ENCODE assay signal across 1 cellular context in the genomic region with DNA sequence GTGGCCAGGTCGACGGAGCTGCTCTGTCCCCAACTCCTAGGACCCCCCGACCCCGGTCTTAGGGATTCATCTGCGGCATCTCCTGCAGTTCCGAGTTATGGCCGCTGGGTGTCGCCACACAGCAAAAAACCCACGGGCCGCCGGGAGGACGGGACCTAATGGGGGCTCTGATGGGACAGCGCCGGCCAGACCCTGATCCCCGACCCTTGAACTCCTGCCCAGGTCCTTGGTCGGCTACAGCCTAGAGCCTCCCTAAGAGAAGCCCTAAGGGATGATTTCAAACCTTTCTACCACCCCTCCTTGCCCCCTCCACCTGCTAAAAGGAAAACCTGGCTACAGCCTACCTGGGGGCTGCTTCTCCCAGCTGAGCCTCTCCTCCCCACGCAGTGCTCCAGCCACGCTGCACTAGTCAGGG.
TF ChIP-seq lines count a peak whose summit lies in the region.

No MANE protein-coding gene starts in this region.

TF ChIP-seq in HepG2, 621 proteins besides CTCF, POLR2A, EP300 and RAD21 (continues in another document):
- TF ChIP-seq KDM2A (CRISPR knock-in tag; IDR thresholded peaks at IDR 0.05; ENCODE audit: borderline replicate concordance, low read depth) (peak; percentile 67), SALL1 (CRISPR knock-in tag; IDR thresholded peaks at IDR 0.05) (no peak; the same call in 1 of the 2 replicates), MIER2 (CRISPR knock-in tag; IDR thresholded peaks at IDR 0.05) (no peak), ZNF263 (CRISPR knock-in tag; IDR thresholded peaks at IDR 0.05) (peak; percentile 70), JUNB (CRISPR knock-in tag; IDR thresholded peaks at IDR 0.05; ENCODE audit: borderline replicate concordance) (no peak), NCOA5 (CRISPR knock-in tag; IDR thresholded peaks at IDR 0.05) (no peak), RBAK (CRISPR knock-in tag; IDR thresholded peaks at IDR 0.05) (no peak), PRPF4 (IDR thresholded peaks at IDR 0.05; ENCODE audit: low read depth, low read length, poor library complexity, severe bottlenecking) (no peak), PHF21A (CRISPR knock-in tag; IDR thresholded peaks at IDR 0.05) (0 out of 2 replicates have a peak, but pooled peaks have one; percentile 53), ZNF652 (CRISPR knock-in tag; IDR thresholded peaks at IDR 0.05; ENCODE audit: borderline replicate concordance, low read depth) (no peak), STAG1 (CRISPR knock-in tag; IDR thresholded peaks at IDR 0.05) (peak; percentile 91), IRF9 (CRISPR knock-in tag; IDR thresholded peaks at IDR 0.05; ENCODE audit: borderline replicate concordance) (no peak), ZNF232 (CRISPR knock-in tag; IDR thresholded peaks at IDR 0.05; ENCODE audit: borderline replicate concordance) (no peak), KDM5A (IDR thresholded peaks at IDR 0.05; ENCODE audit: borderline replicate concordance, low read length) (no peak), SMAD3 (CRISPR knock-in tag; IDR thresholded peaks at IDR 0.05) (no peak), ZNF414 (CRISPR knock-in tag; IDR thresholded peaks at IDR 0.05) (no peak), PITX1 (CRISPR knock-in tag; IDR thresholded peaks at IDR 0.05) (0 out of 2 replicates have a peak, but pooled peaks have one; percentile 30), ATM (IDR thresholded peaks at IDR 0.05; ENCODE audit: borderline replicate concordance) (no peak), HNF4A (CRISPR knock-in tag; IDR thresholded peaks at IDR 0.05) (0 out of 2 replicates have a peak, but pooled peaks have one; percentile 12), HMG20B (CRISPR knock-in tag; conservative IDR thresholded peaks at IDR 0.05) (no peak), ZNF3 (CRISPR knock-in tag; IDR thresholded peaks at IDR 0.05) (no peak), TAF15 (IDR thresholded peaks at IDR 0.05; ENCODE audit: low read depth, low read length, poor library complexity, severe bottlenecking) (no peak), MAZ (IDR thresholded peaks at IDR 0.05; ENCODE audit: borderline replicate concordance, low read depth, low read length) (no peak), MAZ (CRISPR knock-in tag; IDR thresholded peaks at IDR 0.05; ENCODE audit: low read depth) (0 out of 2 replicates have a peak, but pooled peaks have one; percentile 20), ZNF224 (CRISPR knock-in tag; IDR thresholded peaks at IDR 0.05) (peak; percentile 77; the same call in 1 of the 2 replicates), ATF5 (CRISPR knock-in tag; IDR thresholded peaks at IDR 0.05; ENCODE audit: low read depth) (no peak), ZNF781 (CRISPR knock-in tag; IDR thresholded peaks at IDR 0.05; ENCODE audit: borderline replicate concordance, not compliant biosample characterization) (no peak), ZNF350 (CRISPR knock-in tag; IDR thresholded peaks at IDR 0.05; ENCODE audit: borderline replicate concordance, low read depth) (no peak; the same call in 1 of the 2 replicates), SMC3 (IDR thresholded peaks at IDR 0.05; ENCODE audit: low read length) (peak; percentile 49), ZFP91 (CRISPR knock-in tag; IDR thresholded peaks at IDR 0.05; ENCODE audit: borderline replicate concordance) (peak; percentile 47; the same call in 1 of the 2 replicates)
- TF ChIP-seq, protein P1, sequence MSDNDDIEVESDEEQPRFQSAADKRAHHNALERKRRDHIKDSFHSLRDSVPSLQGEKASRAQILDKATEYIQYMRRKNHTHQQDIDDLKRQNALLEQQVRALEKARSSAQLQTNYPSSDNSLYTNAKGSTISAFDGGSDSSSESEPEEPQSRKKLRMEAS (IDR thresholded peaks at IDR 0.05) = no peak; the same call in 1 of the 2 replicates
- TF ChIP-seq, protein P2, sequence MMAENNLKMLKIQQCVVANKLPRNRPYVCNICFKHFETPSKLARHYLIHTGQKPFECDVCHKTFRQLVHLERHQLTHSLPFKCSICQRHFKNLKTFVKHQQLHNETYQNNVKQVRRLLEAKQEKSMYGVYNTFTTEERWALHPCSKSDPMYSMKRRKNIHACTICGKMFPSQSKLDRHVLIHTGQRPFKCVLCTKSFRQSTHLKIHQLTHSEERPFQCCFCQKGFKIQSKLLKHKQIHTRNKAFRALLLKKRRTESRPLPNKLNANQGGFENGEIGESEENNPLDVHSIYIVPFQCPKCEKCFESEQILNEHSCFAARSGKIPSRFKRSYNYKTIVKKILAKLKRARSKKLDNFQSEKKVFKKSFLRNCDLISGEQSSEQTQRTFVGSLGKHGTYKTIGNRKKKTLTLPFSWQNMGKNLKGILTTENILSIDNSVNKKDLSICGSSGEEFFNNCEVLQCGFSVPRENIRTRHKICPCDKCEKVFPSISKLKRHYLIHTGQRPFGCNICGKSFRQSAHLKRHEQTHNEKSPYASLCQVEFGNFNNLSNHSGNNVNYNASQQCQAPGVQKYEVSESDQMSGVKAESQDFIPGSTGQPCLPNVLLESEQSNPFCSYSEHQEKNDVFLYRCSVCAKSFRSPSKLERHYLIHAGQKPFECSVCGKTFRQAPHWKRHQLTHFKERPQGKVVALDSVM (CRISPR knock-in tag; IDR thresholded peaks at IDR 0.05) = no peak
- TF ChIP-seq, protein P3, sequence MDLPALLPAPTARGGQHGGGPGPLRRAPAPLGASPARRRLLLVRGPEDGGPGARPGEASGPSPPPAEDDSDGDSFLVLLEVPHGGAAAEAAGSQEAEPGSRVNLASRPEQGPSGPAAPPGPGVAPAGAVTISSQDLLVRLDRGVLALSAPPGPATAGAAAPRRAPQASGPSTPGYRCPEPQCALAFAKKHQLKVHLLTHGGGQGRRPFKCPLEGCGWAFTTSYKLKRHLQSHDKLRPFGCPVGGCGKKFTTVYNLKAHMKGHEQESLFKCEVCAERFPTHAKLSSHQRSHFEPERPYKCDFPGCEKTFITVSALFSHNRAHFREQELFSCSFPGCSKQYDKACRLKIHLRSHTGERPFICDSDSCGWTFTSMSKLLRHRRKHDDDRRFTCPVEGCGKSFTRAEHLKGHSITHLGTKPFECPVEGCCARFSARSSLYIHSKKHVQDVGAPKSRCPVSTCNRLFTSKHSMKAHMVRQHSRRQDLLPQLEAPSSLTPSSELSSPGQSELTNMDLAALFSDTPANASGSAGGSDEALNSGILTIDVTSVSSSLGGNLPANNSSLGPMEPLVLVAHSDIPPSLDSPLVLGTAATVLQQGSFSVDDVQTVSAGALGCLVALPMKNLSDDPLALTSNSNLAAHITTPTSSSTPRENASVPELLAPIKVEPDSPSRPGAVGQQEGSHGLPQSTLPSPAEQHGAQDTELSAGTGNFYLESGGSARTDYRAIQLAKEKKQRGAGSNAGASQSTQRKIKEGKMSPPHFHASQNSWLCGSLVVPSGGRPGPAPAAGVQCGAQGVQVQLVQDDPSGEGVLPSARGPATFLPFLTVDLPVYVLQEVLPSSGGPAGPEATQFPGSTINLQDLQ (CRISPR knock-in tag; IDR thresholded peaks at IDR 0.05) = 0 out of 2 replicates have a peak, but pooled peaks have one; percentile 54
- TF ChIP-seq, protein P4, sequence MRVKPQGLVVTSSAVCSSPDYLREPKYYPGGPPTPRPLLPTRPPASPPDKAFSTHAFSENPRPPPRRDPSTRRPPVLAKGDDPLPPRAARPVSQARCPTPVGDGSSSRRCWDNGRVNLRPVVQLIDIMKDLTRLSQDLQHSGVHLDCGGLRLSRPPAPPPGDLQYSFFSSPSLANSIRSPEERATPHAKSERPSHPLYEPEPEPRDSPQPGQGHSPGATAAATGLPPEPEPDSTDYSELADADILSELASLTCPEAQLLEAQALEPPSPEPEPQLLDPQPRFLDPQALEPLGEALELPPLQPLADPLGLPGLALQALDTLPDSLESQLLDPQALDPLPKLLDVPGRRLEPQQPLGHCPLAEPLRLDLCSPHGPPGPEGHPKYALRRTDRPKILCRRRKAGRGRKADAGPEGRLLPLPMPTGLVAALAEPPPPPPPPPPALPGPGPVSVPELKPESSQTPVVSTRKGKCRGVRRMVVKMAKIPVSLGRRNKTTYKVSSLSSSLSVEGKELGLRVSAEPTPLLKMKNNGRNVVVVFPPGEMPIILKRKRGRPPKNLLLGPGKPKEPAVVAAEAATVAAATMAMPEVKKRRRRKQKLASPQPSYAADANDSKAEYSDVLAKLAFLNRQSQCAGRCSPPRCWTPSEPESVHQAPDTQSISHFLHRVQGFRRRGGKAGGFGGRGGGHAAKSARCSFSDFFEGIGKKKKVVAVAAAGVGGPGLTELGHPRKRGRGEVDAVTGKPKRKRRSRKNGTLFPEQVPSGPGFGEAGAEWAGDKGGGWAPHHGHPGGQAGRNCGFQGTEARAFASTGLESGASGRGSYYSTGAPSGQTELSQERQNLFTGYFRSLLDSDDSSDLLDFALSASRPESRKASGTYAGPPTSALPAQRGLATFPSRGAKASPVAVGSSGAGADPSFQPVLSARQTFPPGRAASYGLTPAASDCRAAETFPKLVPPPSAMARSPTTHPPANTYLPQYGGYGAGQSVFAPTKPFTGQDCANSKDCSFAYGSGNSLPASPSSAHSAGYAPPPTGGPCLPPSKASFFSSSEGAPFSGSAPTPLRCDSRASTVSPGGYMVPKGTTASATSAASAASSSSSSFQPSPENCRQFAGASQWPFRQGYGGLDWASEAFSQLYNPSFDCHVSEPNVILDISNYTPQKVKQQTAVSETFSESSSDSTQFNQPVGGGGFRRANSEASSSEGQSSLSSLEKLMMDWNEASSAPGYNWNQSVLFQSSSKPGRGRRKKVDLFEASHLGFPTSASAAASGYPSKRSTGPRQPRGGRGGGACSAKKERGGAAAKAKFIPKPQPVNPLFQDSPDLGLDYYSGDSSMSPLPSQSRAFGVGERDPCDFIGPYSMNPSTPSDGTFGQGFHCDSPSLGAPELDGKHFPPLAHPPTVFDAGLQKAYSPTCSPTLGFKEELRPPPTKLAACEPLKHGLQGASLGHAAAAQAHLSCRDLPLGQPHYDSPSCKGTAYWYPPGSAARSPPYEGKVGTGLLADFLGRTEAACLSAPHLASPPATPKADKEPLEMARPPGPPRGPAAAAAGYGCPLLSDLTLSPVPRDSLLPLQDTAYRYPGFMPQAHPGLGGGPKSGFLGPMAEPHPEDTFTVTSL (CRISPR knock-in tag; IDR thresholded peaks at IDR 0.05; ENCODE audit: borderline replicate concordance) = no peak
- TF ChIP-seq, protein P5, sequence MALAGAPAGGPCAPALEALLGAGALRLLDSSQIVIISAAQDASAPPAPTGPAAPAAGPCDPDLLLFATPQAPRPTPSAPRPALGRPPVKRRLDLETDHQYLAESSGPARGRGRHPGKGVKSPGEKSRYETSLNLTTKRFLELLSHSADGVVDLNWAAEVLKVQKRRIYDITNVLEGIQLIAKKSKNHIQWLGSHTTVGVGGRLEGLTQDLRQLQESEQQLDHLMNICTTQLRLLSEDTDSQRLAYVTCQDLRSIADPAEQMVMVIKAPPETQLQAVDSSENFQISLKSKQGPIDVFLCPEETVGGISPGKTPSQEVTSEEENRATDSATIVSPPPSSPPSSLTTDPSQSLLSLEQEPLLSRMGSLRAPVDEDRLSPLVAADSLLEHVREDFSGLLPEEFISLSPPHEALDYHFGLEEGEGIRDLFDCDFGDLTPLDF (CRISPR knock-in tag; IDR thresholded peaks at IDR 0.05) = no peak
- TF ChIP-seq, protein P6, sequence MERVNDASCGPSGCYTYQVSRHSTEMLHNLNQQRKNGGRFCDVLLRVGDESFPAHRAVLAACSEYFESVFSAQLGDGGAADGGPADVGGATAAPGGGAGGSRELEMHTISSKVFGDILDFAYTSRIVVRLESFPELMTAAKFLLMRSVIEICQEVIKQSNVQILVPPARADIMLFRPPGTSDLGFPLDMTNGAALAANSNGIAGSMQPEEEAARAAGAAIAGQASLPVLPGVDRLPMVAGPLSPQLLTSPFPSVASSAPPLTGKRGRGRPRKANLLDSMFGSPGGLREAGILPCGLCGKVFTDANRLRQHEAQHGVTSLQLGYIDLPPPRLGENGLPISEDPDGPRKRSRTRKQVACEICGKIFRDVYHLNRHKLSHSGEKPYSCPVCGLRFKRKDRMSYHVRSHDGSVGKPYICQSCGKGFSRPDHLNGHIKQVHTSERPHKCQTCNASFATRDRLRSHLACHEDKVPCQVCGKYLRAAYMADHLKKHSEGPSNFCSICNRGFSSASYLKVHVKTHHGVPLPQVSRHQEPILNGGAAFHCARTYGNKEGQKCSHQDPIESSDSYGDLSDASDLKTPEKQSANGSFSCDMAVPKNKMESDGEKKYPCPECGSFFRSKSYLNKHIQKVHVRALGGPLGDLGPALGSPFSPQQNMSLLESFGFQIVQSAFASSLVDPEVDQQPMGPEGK (CRISPR knock-in tag; IDR thresholded peaks at IDR 0.05) = no peak
- TF ChIP-seq, protein P7, sequence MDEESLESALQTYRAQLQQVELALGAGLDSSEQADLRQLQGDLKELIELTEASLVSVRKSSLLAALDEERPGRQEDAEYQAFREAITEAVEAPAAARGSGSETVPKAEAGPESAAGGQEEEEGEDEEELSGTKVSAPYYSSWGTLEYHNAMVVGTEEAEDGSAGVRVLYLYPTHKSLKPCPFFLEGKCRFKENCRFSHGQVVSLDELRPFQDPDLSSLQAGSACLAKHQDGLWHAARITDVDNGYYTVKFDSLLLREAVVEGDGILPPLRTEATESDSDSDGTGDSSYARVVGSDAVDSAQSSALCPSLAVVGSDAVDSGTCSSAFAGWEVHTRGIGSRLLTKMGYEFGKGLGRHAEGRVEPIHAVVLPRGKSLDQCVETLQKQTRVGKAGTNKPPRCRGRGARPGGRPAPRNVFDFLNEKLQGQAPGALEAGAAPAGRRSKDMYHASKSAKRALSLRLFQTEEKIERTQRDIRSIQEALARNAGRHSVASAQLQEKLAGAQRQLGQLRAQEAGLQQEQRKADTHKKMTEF (CRISPR knock-in tag; IDR thresholded peaks at IDR 0.05) = no peak
